Comparison of ENCODE assay signal across 8 cellular contexts in the genomic region with DNA sequence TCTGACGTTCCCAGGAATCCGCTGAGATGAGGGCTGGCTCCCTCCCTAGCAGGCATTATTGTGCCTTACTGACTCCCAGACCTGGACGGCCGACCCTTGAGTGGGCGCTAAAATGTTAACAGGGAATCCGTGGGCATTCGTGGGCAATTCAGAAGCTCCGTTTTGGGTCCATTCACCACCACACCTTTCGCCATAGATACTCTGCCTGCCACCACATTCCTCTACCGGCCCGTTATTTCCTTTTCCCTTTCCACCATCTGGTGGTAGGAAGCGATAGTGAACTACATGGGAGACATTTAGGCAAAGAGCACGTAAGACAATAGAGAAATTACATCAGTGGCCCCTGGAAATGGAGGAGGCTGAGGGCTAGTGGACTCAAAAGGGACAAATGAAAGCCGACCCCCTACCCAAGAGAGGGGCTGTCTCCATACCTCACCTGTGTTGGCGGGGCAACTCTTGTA. TPM values are rescaled to one million over a fixed set of nuclear protein-coding genes. Genes with fewer than 3 reads are reported as not detected.
DNase-seq lines count a peak whose midpoint lies in the region; TF ChIP-seq lines count a peak whose summit lies in the region.

No MANE protein-coding gene starts in this region.

- H3K27ac ChIP-seq in mammary epithelial cell (ENCODE audit: insufficient read depth, low read depth, low read length), result peak overlapping the region; percentile 58

- dilution Hi-C loops in mammary epithelial cell (cut with HindIII; ENCODE audit: low sequenced_read_pairs), result no loop called here

- H3K4me3 ChIP-seq in mammary epithelial cell (replicated peaks in 1 of 3; ENCODE audit: insufficient read depth in 1 of 3, low read depth in 2 of 3, low read length in 3 of 3) (peak overlapping the region; percentile 34 to 60 (median 46)), iPS-18c (ENCODE audit: insufficient read depth, low read depth, low read length) (peak overlapping the region; percentile 58), skeletal muscle cell (ENCODE audit: low read depth, low read length) (peak overlapping the region; percentile 56)

- CTCF ChIA-PET in mammary epithelial cell (lab: Charles Lee; ENCODE audit: low non-redundant PET), result interaction anchor here (0.6 to 0.7 kb wide), 2 partner anchors 150 to 184 kb away, joined by 4 to 23 read pairs; no protein-coding TSS in a partner anchor

- H3K9me3 ChIP-seq in mammary epithelial cell (replicated peaks; ENCODE audit: insufficient read depth, low read length) (no peaks in the 10 kb centered on the region), iPS-18c (ENCODE audit: control insufficient read depth, insufficient read depth, low read length) (peaks cover 12% of the 10 kb centered on the region)

- in situ Hi-C loops in KBM-7 (cut with MboI; ENCODE audit: low pct_unique_long_range_greater_than_20kb, low sequenced_read_pairs), result loop anchor here (25.0 kb wide), 1 partner anchor 301 kb away; no protein-coding TSS in a partner anchor
- in situ Hi-C loops in SK-MEL-5 (cut with HindIII; ENCODE audit: low pct_unique_long_range_greater_than_20kb, low sequenced_read_pairs), result no loop called here
- in situ Hi-C loops in mammary epithelial cell (cut with MboI; ENCODE audit: low sequenced_read_pairs in 2 of 2), result loop anchor here (10.0 to 25.0 kb wide), 2 partner anchors 154 to 301 kb away; no protein-coding TSS in a partner anchor

- H4K20me1 ChIP-seq in mammary epithelial cell (ENCODE audit: insufficient read depth, low read length), result no peaks in the 10 kb centered on the region

- H3K4me1 ChIP-seq in mammary epithelial cell (ENCODE audit: insufficient read depth, low read length), result peaks cover 14% of the 10 kb centered on the region

- H3K9ac ChIP-seq in mammary epithelial cell (ENCODE audit: insufficient read depth, low read length), result peak overlapping the region; percentile 52

- H3K36me3 ChIP-seq in mammary epithelial cell (ENCODE audit: insufficient read depth, low read length), result no peaks in the 10 kb centered on the region

- peaks cover 6% of the 10 kb centered on the region for H3K79me2 ChIP-seq in mammary epithelial cell (ENCODE audit: insufficient read depth, low read length)

- peak overlapping the region; percentile 79 for H2AFZ ChIP-seq in mammary epithelial cell (ENCODE audit: low read depth, low read length)

- BruUV-seq in mammary epithelial cell (replicated peaks; lab: Mats Ljungman, UMichigan), result TSS peak; percentile 48

- DNase-seq in DMS79 treated with DMSO at 0.1 percent for 48 hours (lab: John Stamatoyannopoulos, UW) (peak; percentile 3), DMS79 (lab: John Stamatoyannopoulos, UW) (no peak), KBM-7 (peak; percentile 90), SK-MEL-5 (ENCODE audit: low read depth, low spot score) (peak; percentile 82), mammary epithelial cell (peak; percentile 75), skeletal muscle cell (ENCODE audit: low read depth) (peak; percentile 29), ureter (ENCODE audit: low spot score) (no peak)

- no peaks in the 10 kb centered on the region for H3K27me3 ChIP-seq in mammary epithelial cell (ENCODE audit: insufficient read depth, low read length)

- 44% methylated on average over 7 of the region's 15 CpGs for WGBS in mammary epithelial cell (ENCODE audit: low coverage, missing lambda C conversion rate)

- peak overlapping the region; percentile 80 for H3K4me2 ChIP-seq in mammary epithelial cell (ENCODE audit: insufficient read depth, low read depth, low read length)

- peak; percentile 36 to 55 for TF ChIP-seq CTCF in mammary epithelial cell (conservative IDR thresholded peaks at IDR 0.05 in 1 of 2, IDR thresholded peaks at IDR 0.05 in 1 of 2; ENCODE audit: extremely low read depth in 1 of 2, insufficient read depth in 1 of 2, low read depth in 1 of 2, low read length in 2 of 2)

- intact Hi-C loops in mammary epithelial cell (cut with micrococcal nuclease), result loop anchor here (1.0 kb wide), 5 partner anchors 149 to 516 kb away; no protein-coding TSS in a partner anchor

RNA-seq across cellular contexts. Expression of a gene that starts 1.0 kb away (rescaled TPM):
- total RNA-seq in SK-MEL-5 (2014; rRNA removed; shearing (Covaris generic)), result 31.3 and 37.1 TPM in 2 replicates
- polyA plus RNA-seq in SK-MEL-5 (2015; cell fraction: cytosol; rRNA removed), result 62.2 and 71.5 TPM in 2 replicates
- 25.0 and 26.7 TPM in 2 replicates for polyA plus RNA-seq in SK-MEL-5 (2015; cell fraction: nucleus; rRNA removed)
- total RNA-seq in mammary epithelial cell (10 to 100 TPM; 16.2 to 56.3 TPM), ureter (18.0 TPM)
- polyA plus RNA-seq in mammary epithelial cell, result 39.8 TPM
- polyA minus RNA-seq in mammary epithelial cell, result 21.9 TPM

Comparison
In these comparisons a context has a peak if more than half of its experiments do, and no peak if none do; other contexts are left out.
1. DNase-seq: peak in DMS79 treated with DMSO at 0.1 percent for 48 hours (single experiment), KBM-7 (single experiment), SK-MEL-5 (single experiment), mammary epithelial cell (single experiment) and skeletal muscle cell (single experiment); none in DMS79 (single experiment) and ureter (single experiment).
2. Peak in every context shown above with its lines, with median percentiles within 50 percentile points of each other: H3K4me3 ChIP-seq.